Comparison of ENCODE assay signal across 7 cellular contexts in the genomic region with DNA sequence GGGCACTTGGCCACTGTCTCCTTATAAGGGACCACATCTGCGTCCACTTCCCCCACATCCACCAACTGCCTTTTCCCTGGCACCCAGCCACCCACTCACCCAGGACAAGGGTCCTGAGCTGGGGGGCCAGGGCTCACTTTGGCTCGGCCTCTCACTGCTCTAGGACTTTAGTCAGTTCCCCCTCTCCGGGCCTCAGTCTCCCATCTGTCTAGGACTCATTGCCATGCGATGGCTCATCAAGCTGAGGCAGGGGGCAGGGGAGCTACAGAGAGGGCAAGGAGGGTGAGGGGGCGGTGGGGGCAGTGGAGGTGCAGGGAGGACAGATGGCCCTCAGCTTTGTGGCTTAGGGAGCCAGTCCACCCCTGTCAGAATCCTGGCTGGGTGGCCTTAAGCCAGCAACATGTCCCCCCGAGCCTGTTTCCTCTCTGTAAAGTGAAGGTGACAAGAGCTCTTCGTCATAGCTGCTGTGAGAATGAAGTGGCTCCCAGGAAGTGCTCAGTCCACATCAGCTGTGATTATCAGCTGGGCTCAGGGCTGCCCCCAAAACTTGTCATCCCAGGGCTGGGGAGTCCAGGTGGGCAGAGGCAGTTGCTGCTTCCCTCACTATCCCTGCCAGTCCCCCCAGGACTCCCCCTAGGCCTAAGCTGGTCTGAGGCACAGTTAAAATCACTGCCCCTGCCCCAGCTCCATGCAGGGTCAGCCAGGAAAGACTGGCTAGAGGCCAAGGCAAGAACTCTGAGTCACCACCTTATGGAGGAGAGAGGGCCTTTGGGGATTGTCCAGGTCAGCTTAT. TPM values are rescaled to one million over a fixed set of nuclear protein-coding genes. Genes with fewer than 3 reads are reported as not detected.
DNase-seq lines count a peak whose midpoint lies in the region; ATAC-seq and TF ChIP-seq lines count a peak whose summit lies in the region.

No MANE protein-coding gene starts in this region.

- in situ Hi-C loops in GM23248 (cut with MboI) (no loop called here), gastrocnemius medialis (cut with MboI; ENCODE audit: low sequenced_read_pairs in 4 of 4) (no loop called here)

- H4K20me1 ChIP-seq in GM23248 (ENCODE audit: insufficient read depth), result no peaks in the 10 kb centered on the region

- no peak overlapping the region for H3K4me3 ChIP-seq in GM23248
- H3K4me3 ChIP-seq in skin epidermis, result no peak overlapping the region
- no peak overlapping the region for H3K4me3 ChIP-seq in gastrocnemius medialis

- peak overlapping the region; percentile 72 for H3K4me2 ChIP-seq in GM23248 (ENCODE audit: unreplicated experiment)

- no peak for ATAC-seq in HG03378 (IDR thresholded peaks at IDR 0.05; ENCODE audit: unreplicated experiment)
- no peak for ATAC-seq in gastrocnemius medialis
- ATAC-seq in GM19463 (IDR thresholded peaks at IDR 0.05; ENCODE audit: unreplicated experiment), result no peak

- DNase-seq in GM23248 (peak; percentile 85), RKO (ENCODE audit: low spot score) (peak; percentile 50), gastrocnemius medialis (no peak)
- DNase-seq in effector CD4-positive, alpha-beta T cell, result peak; percentile 24

- H2AFZ ChIP-seq in GM23248, result no peak overlapping the region

- H3K9ac ChIP-seq in GM23248, result peak overlapping the region; percentile 55

- H3K9me3 ChIP-seq in GM23248 (ENCODE audit: low read depth) (no peaks in the 10 kb centered on the region), gastrocnemius medialis (no peaks in the 10 kb centered on the region)

- H3K4me1 ChIP-seq in GM23248 (ENCODE audit: insufficient read depth), result peaks cover 23% of the 10 kb centered on the region
- H3K4me1 ChIP-seq in gastrocnemius medialis, result no peaks in the 10 kb centered on the region

- no peaks in the 10 kb centered on the region for H3K79me2 ChIP-seq in GM23248 (ENCODE audit: insufficient read depth)

- no peak for TF ChIP-seq POLR2A in gastrocnemius medialis (IDR thresholded peaks at IDR 0.05)

- H3K36me3 ChIP-seq in GM23248 (ENCODE audit: low read depth) (no peaks in the 10 kb centered on the region), gastrocnemius medialis (no peaks in the 10 kb centered on the region)

- no peak for TF ChIP-seq CTCF in gastrocnemius medialis (IDR thresholded peaks at IDR 0.05 in 4 of 5, conservative IDR thresholded peaks at IDR 0.05 in 1 of 5)

- H3K27me3 ChIP-seq in GM23248 (replicated peaks; ENCODE audit: insufficient read depth), result no peaks in the 10 kb centered on the region
- H3K27me3 ChIP-seq in gastrocnemius medialis, result peaks cover 5 to 31% (median 5%) of the 10 kb centered on the region in 3 donors

- intact Hi-C loops in gastrocnemius medialis (cut with DNase I; ENCODE audit: low total_unique reads), result no loop called here

- H3K27ac ChIP-seq in GM23248 (peak overlapping the region; percentile 79), skin epidermis (peak overlapping the region; percentile 29 to 98 (median 82)), gastrocnemius medialis (no peak overlapping the region)

- H3K9me2 ChIP-seq in GM23248 (ENCODE audit: insufficient read depth), result no peaks in the 10 kb centered on the region

- 41 to 42% methylated on average over 5 to 7 of the region's 7 CpGs for WGBS in GM23248 (ENCODE audit: low coverage in 1 of 2, low lambda C conversion rate in 2 of 2, missing lambda C conversion rate in 2 of 2), 2 experiments

- peaks cover 13% of the 10 kb centered on the region; the same call in 1 of the 2 replicates for H3F3A ChIP-seq in GM23248 (ENCODE audit: insufficient read depth)

RNA-seq across cellular contexts. Expression of a gene that starts 14.9 kb away (rescaled TPM):
- 32.8 and 35.1 TPM in 2 replicates for total RNA-seq in GM23248 (2014; rRNA removed; shearing (Covaris generic))
- polyA plus RNA-seq in GM23248 (2016; fragmentation: Nextera tagmentation; extraction: Ambion mirVana), result 34.9 and 36.3 TPM in 2 replicates
- 1 to 10 TPM in 3 of 4 donors, not detected in 1; 1.9 to 3.7 (median 3.5) TPM for total RNA-seq in gastrocnemius medialis

RNA-seq across cellular contexts. Expression of a gene that starts 16.9 kb away (rescaled TPM):
- not detected in 2 replicates for total RNA-seq in GM23248 (2014; rRNA removed; shearing (Covaris generic))
- not detected in 2 replicates for polyA plus RNA-seq in GM23248 (2016; fragmentation: Nextera tagmentation; extraction: Ambion mirVana)
- not detected for total RNA-seq in gastrocnemius medialis

RNA-seq across cellular contexts. Expression of a gene that starts 41.2 kb away (rescaled TPM):
- total RNA-seq in GM23248 (2014; rRNA removed; shearing (Covaris generic)), result 3.4 and 4.0 TPM in 2 replicates
- polyA plus RNA-seq in GM23248 (2016; fragmentation: Nextera tagmentation; extraction: Ambion mirVana), result 8.9 and 9.8 TPM in 2 replicates
- total RNA-seq in gastrocnemius medialis, result under 1 TPM; 0.46 to 1.00 (median 0.84) TPM

RNA-seq across cellular contexts. Expression of a gene that starts 53.1 kb away (rescaled TPM):
- not detected in 2 replicates for total RNA-seq in GM23248 (2014; rRNA removed; shearing (Covaris generic))
- polyA plus RNA-seq in GM23248 (2016; fragmentation: Nextera tagmentation; extraction: Ambion mirVana), result not detected in 2 replicates
- 1 to 10 TPM in 3 of 4 donors, not detected in 1; 1.7 to 2.2 (median 2.0) TPM for total RNA-seq in gastrocnemius medialis

Comparison
In these comparisons a context has a peak if more than half of its experiments do, and no peak if none do; other contexts are left out.
1. DNase-seq: peak in GM23248 (single experiment), RKO (single experiment) and effector CD4-positive, alpha-beta T cell (single experiment); none in gastrocnemius medialis (0 of 2).
2. H3K27ac ChIP-seq: peak in GM23248 (single experiment) and skin epidermis (21 of 21); none in gastrocnemius medialis (0 of 4).